ENCODE assay signal across 26 cellular contexts in genomic region chr7:118060692-118061091, GRCh38.
DNase-seq lines count a peak whose midpoint lies in the region; ATAC-seq, FAIRE-seq and TF ChIP-seq lines count a peak whose summit lies in the region.
"Had no signal": no experiment of that assay in that cellular context is flagged by ENCODE, and none has a peak within 500 bp of the region (broad histone marks: within the 10 kb centered on the region; RNA-seq: fewer than 3 reads in every experiment).

No MANE protein-coding gene starts in this region.

- H3K4me1 ChIP-seq in Loucy (ENCODE audit: insufficient read depth, low read length, poor library complexity, severe bottlenecking), result peaks cover 11% of the 10 kb centered on the region
- no peaks in the 10 kb centered on the region for H3K4me1 ChIP-seq in K562 (replicated peaks in 1 of 2; ENCODE audit: control insufficient read depth in 2 of 2, insufficient read depth in 2 of 2, low read length in 2 of 2)
- H3K4me1 ChIP-seq in trophoblast cell (ENCODE audit: control insufficient read depth in 1 of 2, insufficient read depth in 2 of 2, low read length in 2 of 2), result peaks cover 4 to 11% of the 10 kb centered on the region in 2 experiments
- H3K4me1 ChIP-seq: BLaER1 treated with 17β-estradiol and CSF1 and Interleukin-3, amounts not matched to agents 10 nM and 100 nM had no signal

- H3K79me2 ChIP-seq in Loucy (ENCODE audit: insufficient read depth, low read length) (no peaks in the 10 kb centered on the region), K562 (ENCODE audit: control insufficient read depth, insufficient read depth, low read length) (no peaks in the 10 kb centered on the region), trophoblast cell (ENCODE audit: control insufficient read depth, insufficient read depth, low read length, poor library complexity) (no peaks in the 10 kb centered on the region)

- no peak overlapping the region for H2AFZ ChIP-seq in Loucy (ENCODE audit: low read length)
- H2AFZ ChIP-seq in K562 (ENCODE audit: low read depth, low read length), result no peak overlapping the region
- H2AFZ ChIP-seq in trophoblast cell (ENCODE audit: insufficient read depth, low read length, poor library complexity), result no peak overlapping the region

- CTCF ChIA-PET in K562 (lab: Yijun Ruan, JAX; ENCODE audit: low intra/inter-chr PET ratio), result no interaction called here

- H3K9ac ChIP-seq in Loucy (ENCODE audit: low read depth, low read length, poor library complexity, severe bottlenecking), result no peak overlapping the region
- H3K9ac ChIP-seq in K562 (ENCODE audit: insufficient read depth in 1 of 2, low read depth in 2 of 2, low read length in 2 of 2), result no peak overlapping the region
- no peak overlapping the region for H3K9ac ChIP-seq in trophoblast cell (ENCODE audit: low read length)
- H3K9ac ChIP-seq: BLaER1 treated with 17β-estradiol and CSF1 and Interleukin-3, amounts not matched to agents 10 nM and 100 nM had no signal

- H3K4me2 ChIP-seq in Loucy (ENCODE audit: low read depth, low read length, poor library complexity, severe bottlenecking), result peak overlapping the region; percentile 8
- no peak overlapping the region for H3K4me2 ChIP-seq in K562 (ENCODE audit: insufficient read depth, low read length)
- H3K4me2 ChIP-seq in trophoblast cell (ENCODE audit: low read length), result no peak overlapping the region
- H3K4me2 ChIP-seq: BLaER1 treated with 17β-estradiol and CSF1 and Interleukin-3, amounts not matched to agents 10 nM and 100 nM had no signal

- H3K9me3 ChIP-seq in Loucy (ENCODE audit: insufficient read depth, low read depth, low read length) (no peaks in the 10 kb centered on the region), K562 (replicated peaks; ENCODE audit: control insufficient read depth, insufficient read depth, low read depth, low read length) (no peaks in the 10 kb centered on the region), trophoblast cell (ENCODE audit: insufficient read depth, low read depth, low read length) (no peaks in the 10 kb centered on the region)
- H3K9me3 ChIP-seq: BLaER1 treated with 17β-estradiol and CSF1 and Interleukin-3, amounts not matched to agents 10 nM and 100 nM had no signal

- H3K4me3 ChIP-seq in Loucy (ENCODE audit: low read length, poor library complexity, severe bottlenecking) (no peak overlapping the region), K562 (no peak overlapping the region), trophoblast cell (ENCODE audit: low read depth, low read length) (no peak overlapping the region)
- H3K4me3 ChIP-seq: BLaER1 treated with 17β-estradiol and CSF1 and Interleukin-3, amounts not matched to agents 10 nM and 100 nM; GM12878 had no signal

- in situ Hi-C loops in K562 (cut with MboI), result no loop called here

- 0% methylated on average over 1 of the region's 1 CpG for WGBS in K562 (ENCODE audit: insufficient coverage, low coverage, missing lambda C conversion rate)
- no CpG with 5 or more reads among the region's 1 CpG for WGBS in trophoblast cell (ENCODE audit: extremely low coverage, insufficient coverage, insufficient read length)

- peak; percentile 11 for DNase-seq in CMK (ENCODE audit: low read depth)
- no peak for DNase-seq in K562 (ENCODE audit: extremely low read depth in 1 of 4, low spot score in 3 of 4)
- no peak for DNase-seq in trophoblast cell
- DNase-seq in Right ventricle myocardium inferior (ENCODE audit: missing footprints), result no peak
- DNase-seq in activated T-cell treated with anti-CD3 and anti-CD28 coated beads, Interleukin-2, amount 50 U/mL, for 48 hours, result no peak
- DNase-seq in dermis blood vessel endothelial cell, result no peak
- no peak for DNase-seq in stimulated activated CD8-positive, alpha-beta memory T cell treated with anti-CD3 and anti-CD28 coated beads, Interleukin-4, amount 100 ng/mL, for 48 hours
- DNase-seq: 8988T; ACHN; CD4-positive, alpha-beta T cell; CD8-positive, alpha-beta T cell; COR-L47; DMS 273 treated with DMSO at 0.1 percent for 48 hours; DMS153; DMS53; DMS79; DND-41; EL; GDM1 had no signal

- H2BK5ac ChIP-seq in trophoblast cell (ENCODE audit: low read depth, low read length, poor library complexity), result no peak overlapping the region

- peak overlapping the region; percentile 84 for H2AK5ac ChIP-seq in trophoblast cell (ENCODE audit: low read length)

- H3K27me3 ChIP-seq in Loucy (ENCODE audit: insufficient read depth, low read length, poor library complexity, severe bottlenecking) (no peaks in the 10 kb centered on the region), K562 (ENCODE audit: control insufficient read depth in 2 of 2, insufficient read depth in 2 of 2, low read length in 2 of 2) (no peaks in the 10 kb centered on the region), trophoblast cell (ENCODE audit: insufficient read depth, low read length) (no peaks in the 10 kb centered on the region)
- H3K27me3 ChIP-seq: BLaER1 treated with 17β-estradiol and CSF1 and Interleukin-3, amounts not matched to agents 10 nM and 100 nM had no signal

- intact Hi-C loops in K562 (cut with micrococcal nuclease) (no loop called here), Right ventricle myocardium inferior (cut with DNase I) (no loop called here)

- peak overlapping the region; percentile 63 for H2BK12ac ChIP-seq in trophoblast cell (ENCODE audit: low read length)

- TF ChIP-seq POLR2A in K562 (conservative IDR thresholded peaks at IDR 0.05), result no peak

- ATAC-seq in K562 (no peak), Right ventricle myocardium inferior (no peak)
- ATAC-seq: CD8-positive, alpha-beta T cell; GM12878 had no signal

- H3K18ac ChIP-seq in trophoblast cell (ENCODE audit: low read length), result no peak overlapping the region

- TF ChIP-seq CTCF in Loucy (conservative IDR thresholded peaks at IDR 0.05; ENCODE audit: low read length), result no peak
- TF ChIP-seq CTCF in K562 (IDR thresholded peaks at IDR 0.05 in 2 of 3, conservative IDR thresholded peaks at IDR 0.05 in 1 of 3; ENCODE audit: insufficient read depth in 2 of 3, low read depth in 1 of 3, low read length in 3 of 3), result no peak

- FAIRE-seq in K562 (lab: Jason Lieb, UNC), result no peak
- FAIRE-seq: A204.1, GM12878, GM12892, GM19239 had no signal

- no peak overlapping the region for H4K12ac ChIP-seq in trophoblast cell (ENCODE audit: low read depth, low read length)

- BruUV-seq in K562 (replicated peaks; lab: Mats Ljungman, UMichigan), result no TSS peak

- no peak overlapping the region for H3K23ac ChIP-seq in trophoblast cell (ENCODE audit: low read length)

- H2BK120ac ChIP-seq in trophoblast cell (ENCODE audit: insufficient read depth, low read length, poor library complexity), result peak overlapping the region; percentile 81

- H3K27ac ChIP-seq in K562 (ENCODE audit: extremely low read depth, low read depth, low read length) (no peak overlapping the region), trophoblast cell (ENCODE audit: low read depth, low read length) (no peak overlapping the region)
- H3K27ac ChIP-seq: BLaER1 treated with 17β-estradiol and CSF1 and Interleukin-3, amounts not matched to agents 10 nM and 100 nM; C4-2B had no signal

- no peaks in the 10 kb centered on the region for H3K9me2 ChIP-seq in Loucy (replicated peaks; ENCODE audit: low read depth, low read length)

- POLR2A ChIA-PET in K562 (lab: Yijun Ruan, JAX), result no interaction called here

- H4K20me1 ChIP-seq in Loucy (ENCODE audit: insufficient read depth, low read length, poor library complexity, severe bottlenecking), result no peaks in the 10 kb centered on the region
- H4K20me1 ChIP-seq in K562 (replicated peaks; ENCODE audit: control insufficient read depth, insufficient read depth, low read length), result no peaks in the 10 kb centered on the region
- H4K20me1 ChIP-seq: BLaER1 treated with 17β-estradiol and CSF1 and Interleukin-3, amounts not matched to agents 10 nM and 100 nM had no signal

- no peak overlapping the region for H4K8ac ChIP-seq in trophoblast cell (ENCODE audit: low read depth, low read length)

- H3K36me3 ChIP-seq in Loucy (ENCODE audit: insufficient read depth, low read length) (no peaks in the 10 kb centered on the region), K562 (ENCODE audit: control insufficient read depth, insufficient read depth, low read length) (no peaks in the 10 kb centered on the region), trophoblast cell (ENCODE audit: control insufficient read depth in 1 of 2, insufficient read depth in 2 of 2, low read length in 2 of 2) (no peaks in the 10 kb centered on the region)
- H3K36me3 ChIP-seq: BLaER1 treated with 17β-estradiol and CSF1 and Interleukin-3, amounts not matched to agents 10 nM and 100 nM had no signal

- peaks cover 4% of the 10 kb centered on the region for H3K79me1 ChIP-seq in trophoblast cell (ENCODE audit: low read length)

- H3F3A ChIP-seq in Loucy (ENCODE audit: low read depth), result no peaks in the 10 kb centered on the region

- no peak overlapping the region for H4K91ac ChIP-seq in trophoblast cell (ENCODE audit: low read depth, low read length)

- no peak for TF ChIP-seq EP300 in K562 (IDR thresholded peaks at IDR 0.05; ENCODE audit: low read length)

- no peaks in the 10 kb centered on the region for H3K9me1 ChIP-seq in K562 (ENCODE audit: control insufficient read depth, insufficient read depth, low read length)

- TF ChIP-seq RAD21 in K562 (CRISPR knock-in tag; conservative IDR thresholded peaks at IDR 0.05 in 1 of 2, IDR thresholded peaks at IDR 0.05 in 1 of 2), result no peak

- no peak overlapping the region for H3K4ac ChIP-seq in trophoblast cell (ENCODE audit: low read depth, low read length)

- peak overlapping the region; percentile 63 for H3K14ac ChIP-seq in trophoblast cell (ENCODE audit: low read length)

TF ChIP-seq in K562, 482 proteins besides CTCF, POLR2A, EP300 and RAD21:
- TF ChIP-seq TARDBP (IDR thresholded peaks at IDR 0.05) (no peak), EGR1 (conservative IDR thresholded peaks at IDR 0.05) (peak; percentile 36; the same call in 1 of the 2 replicates)
